In the genomic region with DNA sequence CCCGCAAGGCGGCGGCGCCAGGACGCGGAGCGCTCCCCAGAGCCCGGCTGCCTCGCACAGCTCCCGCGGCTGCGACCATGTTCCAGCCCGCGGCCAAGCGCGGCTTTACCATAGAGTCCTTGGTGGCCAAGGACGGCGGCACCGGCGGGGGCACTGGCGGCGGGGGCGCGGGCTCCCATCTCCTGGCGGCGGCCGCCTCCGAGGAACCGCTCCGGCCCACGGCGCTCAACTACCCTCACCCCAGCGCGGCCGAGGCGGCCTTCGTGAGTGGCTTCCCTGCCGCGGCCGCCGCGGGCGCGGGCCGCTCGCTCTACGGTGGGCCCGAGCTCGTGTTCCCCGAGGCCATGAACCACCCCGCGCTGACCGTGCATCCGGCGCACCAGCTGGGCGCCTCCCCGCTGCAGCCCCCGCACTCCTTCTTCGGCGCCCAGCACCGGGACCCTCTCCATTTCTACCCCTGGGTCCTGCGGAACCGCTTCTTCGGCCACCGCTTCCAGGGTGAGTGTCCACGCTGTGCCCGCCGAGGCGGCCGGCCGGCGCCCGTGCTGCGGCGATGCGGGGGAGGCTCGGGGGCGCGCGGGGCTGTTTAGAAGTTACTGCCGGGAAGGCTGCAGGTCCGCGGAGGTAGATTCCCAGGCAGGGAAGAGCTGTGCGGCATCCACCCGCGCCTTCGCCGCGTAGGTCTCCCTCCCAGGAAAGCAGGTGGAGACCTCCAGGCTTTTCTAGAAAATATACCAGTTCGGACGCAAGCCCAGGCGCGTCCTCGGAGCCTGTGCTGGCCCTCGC, we compare ENCODE assay signal across 9 cellular contexts. TPM values are rescaled to one million over a fixed set of nuclear protein-coding genes. Genes with fewer than 3 reads are reported as not detected.
A peak's percentile ranks its signal among the peaks of the same experiment; 100 is the strongest.
DNase-seq lines count a peak whose midpoint lies in the region; ATAC-seq, FAIRE-seq and TF ChIP-seq lines count a peak whose summit lies in the region.
"Had no signal": no experiment of that assay in that cellular context is flagged by ENCODE, and none has a peak within 500 bp of the region (broad histone marks: within the 10 kb centered on the region; RNA-seq: fewer than 3 reads in every experiment).

No MANE protein-coding gene starts in this region.

- H3K4me3 Mint-ChIP-seq in astrocyte (ENCODE audit: unreplicated experiment): peak overlapping the region; percentile 73
- peak overlapping the region; percentile 60 to 85 (median 76) for H3K4me3 Mint-ChIP-seq in naive thymus-derived CD8-positive, alpha-beta T cell

- no peaks in the 10 kb centered on the region for H3K36me3 ChIP-seq in astrocyte (ENCODE audit: insufficient read depth, low read length)

- POLR2A ChIA-PET in naive thymus-derived CD8-positive, alpha-beta T cell (lab: Charles Lee): no interaction called here

- DNase-seq in GM12865 (ENCODE audit: low read depth) (no peak), astrocyte (ENCODE audit: low read depth) (no peak), NCI-H187 (lab: John Stamatoyannopoulos, UW) (no peak), SKM-1 (lab: John Stamatoyannopoulos, UW; ENCODE audit: unreplicated experiment) (no peak), OCI-M1 (lab: John Stamatoyannopoulos, UW) (no peak)
- DNase-seq in naive thymus-derived CD8-positive, alpha-beta T cell: peak in 1 of 10 donors; percentile 13
- no peak for DNase-seq in stimulated activated CD8-positive, alpha-beta memory T cell treated with anti-CD3 and anti-CD28 coated beads, Interleukin-4, amount 100 ng/mL, for 48 hours

- peak overlapping the region; percentile 54 for H2AFZ ChIP-seq in astrocyte (ENCODE audit: low read depth, low read length)

- H3K9me3 ChIP-seq in astrocyte (ENCODE audit: insufficient read depth, low read depth, low read length): peaks cover 6% of the 10 kb centered on the region

- no peaks in the 10 kb centered on the region for H3K36me3 Mint-ChIP-seq in astrocyte (ENCODE audit: low read depth, unreplicated experiment)
- H3K36me3 Mint-ChIP-seq in naive thymus-derived CD8-positive, alpha-beta T cell: peaks cover 0 to 3% (median 0%) of the 10 kb centered on the region in 3 donors

- H3K4me1 ChIP-seq in astrocyte (ENCODE audit: insufficient read depth, low read length): peaks cover 9% of the 10 kb centered on the region

- H3K4me2 ChIP-seq in astrocyte (ENCODE audit: low read length): peak overlapping the region; percentile 60

- peaks cover 74% of the 10 kb centered on the region for H3K27me3 Mint-ChIP-seq in astrocyte (ENCODE audit: low read depth, unreplicated experiment)
- peaks cover 46 to 89% (median 66%) of the 10 kb centered on the region in 5 donors for H3K27me3 Mint-ChIP-seq in naive thymus-derived CD8-positive, alpha-beta T cell

- no peaks in the 10 kb centered on the region for H3K79me2 ChIP-seq in astrocyte (ENCODE audit: insufficient read depth, low read length)

- ATAC-seq in HG03025 (IDR thresholded peaks at IDR 0.05; ENCODE audit: low FRiP score, unreplicated experiment): peak; percentile 7
- peak; percentile 11 to 18 for ATAC-seq in naive thymus-derived CD8-positive, alpha-beta T cell

- peaks cover 38% of the 10 kb centered on the region for H4K20me1 ChIP-seq in astrocyte (ENCODE audit: insufficient read depth, low read length)

- no peak for FAIRE-seq in astrocyte (lab: Jason Lieb, UNC)

- TF ChIP-seq CTCF in GM12865 (IDR thresholded peaks at IDR 0.05; ENCODE audit: insufficient read depth, low read depth, low read length, missing control alignments): no peak
- TF ChIP-seq CTCF in astrocyte (IDR thresholded peaks at IDR 0.05; ENCODE audit: insufficient read depth, low read depth, low read length): no peak

- peaks cover 11% of the 10 kb centered on the region for H3K9me3 Mint-ChIP-seq in astrocyte (ENCODE audit: unreplicated experiment)
- no peaks in the 10 kb centered on the region for H3K9me3 Mint-ChIP-seq in naive thymus-derived CD8-positive, alpha-beta T cell

- peak overlapping the region; percentile 28 for H3K4me3 ChIP-seq in GM12865 (ENCODE audit: low read depth, low read length)
- no peak overlapping the region for H3K4me3 ChIP-seq in astrocyte (ENCODE audit: insufficient read depth, low read depth, low read length)

- H3K9ac ChIP-seq in astrocyte (ENCODE audit: low read length): no peak overlapping the region

- peaks cover 96% of the 10 kb centered on the region for H3K27me3 ChIP-seq in astrocyte (ENCODE audit: insufficient read depth, low read length)

- H3K4me1 Mint-ChIP-seq in astrocyte (ENCODE audit: low read depth, unreplicated experiment): no peaks in the 10 kb centered on the region
- H3K4me1 Mint-ChIP-seq in naive thymus-derived CD8-positive, alpha-beta T cell: peaks cover 24 to 43% (median 34%) of the 10 kb centered on the region in 4 donors

- no peak overlapping the region for H3K27ac Mint-ChIP-seq in astrocyte (ENCODE audit: unreplicated experiment)
- no peak overlapping the region for H3K27ac Mint-ChIP-seq in naive thymus-derived CD8-positive, alpha-beta T cell

- no peak overlapping the region for H3K27ac ChIP-seq in astrocyte (ENCODE audit: low read depth, low read length)

RNA-seq across cellular contexts. Expression of gene EMX1, which starts 0.7 kb away (rescaled TPM):
- total RNA-seq in astrocyte: 0.48 TPM in 1 of 2 replicates, not detected in the other
- not detected for total RNA-seq in naive thymus-derived CD8-positive, alpha-beta T cell
- polyA plus RNA-seq in naive thymus-derived CD8-positive, alpha-beta T cell: not detected
- total RNA-seq: glomerular endothelial cell had no signal

RNA-seq across cellular contexts. Expression of gene SPR, which starts 30.9 kb away (rescaled TPM):
- 23.6 TPM in 2 replicates for total RNA-seq in astrocyte
- under 1 TPM in 1 of 2 experiments, not detected in 1; 0.52 TPM for total RNA-seq in naive thymus-derived CD8-positive, alpha-beta T cell
- 1 to 10 TPM in 1 of 3 donors, under 1 TPM in 1, not detected in 1; 0.63 to 1.8 TPM for polyA plus RNA-seq in naive thymus-derived CD8-positive, alpha-beta T cell

Comparison
In these comparisons a context has a peak if more than half of its experiments do, and no peak if none do; other contexts are left out.
1. RNA of gene SPR, which starts 30.9 kb away (total RNA-seq): 23.6 TPM in astrocyte; 0.52 TPM in naive thymus-derived CD8-positive, alpha-beta T cell; every median in the first group is over 10 times any median in the second.